In genomic region chr10:113960617-113961260, GRCh38 we compare ENCODE assay signal across 8 cellular contexts.
DNase-seq lines count a peak whose midpoint lies in the region; ATAC-seq and TF ChIP-seq lines count a peak whose summit lies in the region.

No MANE protein-coding gene starts in this region.

- peak overlapping the region; percentile 82 for H3K9ac ChIP-seq in KMS-11

- peaks cover 62% of the 10 kb centered on the region for H3K4me1 ChIP-seq in KMS-11 (ENCODE audit: low read depth, poor library complexity, severe bottlenecking)
- H3K4me1 ChIP-seq in muscle layer of duodenum (ENCODE audit: control insufficient read depth in 1 of 2, insufficient read depth in 2 of 2, low read length in 2 of 2): peaks cover 17 to 25% of the 10 kb centered on the region in 2 donors

- H3K36me3 ChIP-seq in KMS-11 (ENCODE audit: insufficient read depth) (no peaks in the 10 kb centered on the region), muscle layer of duodenum (ENCODE audit: control insufficient read depth in 1 of 2, insufficient read depth in 2 of 2, low read length in 2 of 2) (no peaks in the 10 kb centered on the region)

- H2AFZ ChIP-seq in KMS-11 (ENCODE audit: low read depth): peak overlapping the region; percentile 62

- H3K4me2 ChIP-seq in KMS-11: peak overlapping the region; percentile 100

- no peaks in the 10 kb centered on the region for H3K79me2 ChIP-seq in KMS-11 (ENCODE audit: insufficient read depth, low read depth)

- peaks cover 2% of the 10 kb centered on the region for H3K36me3 Mint-ChIP-seq in activated CD8-positive, alpha-beta T cell treated with anti-CD3 and anti-CD28 coated beads, Interleukin-2, amount 10 ng/mL, durations not matched to agents 7 days and 5 days (ENCODE audit: low read depth)

- no peaks in the 10 kb centered on the region for H3K9me3 Mint-ChIP-seq in activated CD8-positive, alpha-beta T cell treated with anti-CD3 and anti-CD28 coated beads, Interleukin-2, amount 10 ng/mL, durations not matched to agents 7 days and 5 days (ENCODE audit: insufficient read depth)

- peak overlapping the region; percentile 98 for H3K27ac ChIP-seq in KMS-11
- H3K27ac ChIP-seq in muscle layer of duodenum (ENCODE audit: low read length): peak overlapping the region; percentile 88

- no peak for TF ChIP-seq CTCF in KMS-11 (conservative IDR thresholded peaks at IDR 0.05; ENCODE audit: low read depth, low read length)

- H3K27ac Mint-ChIP-seq in activated CD8-positive, alpha-beta T cell treated with anti-CD3 and anti-CD28 coated beads, Interleukin-2, amount 10 ng/mL, durations not matched to agents 7 days and 5 days: peak overlapping the region; percentile 79

- H3K27me3 Mint-ChIP-seq in activated CD8-positive, alpha-beta T cell treated with anti-CD3 and anti-CD28 coated beads, Interleukin-2, amount 10 ng/mL, durations not matched to agents 7 days and 5 days (ENCODE audit: low read depth): peaks cover 22% of the 10 kb centered on the region

- POLR2A ChIA-PET in activated CD8-positive, alpha-beta T cell treated with anti-CD3 and anti-CD28 coated beads, Interleukin-2, amount 10 ng/mL, durations not matched to agents 7 days and 5 days (lab: Charles Lee): interaction anchor here (0.5 to 1.8 kb wide), 7 partner anchors 9 to 279 kb away, joined by 3 to 5 read pairs (median 3); partner anchors contain the start of genes ADRB1 and CCDC186

- DNase-seq in stimulated activated CD4-positive, alpha-beta T cell treated with anti-CD3 and anti-CD28 coated beads, Interleukin-2, amount 100 ng/mL, for 24 hours: peak; percentile 14 to 23
- DNase-seq in stimulated activated CD4-positive, alpha-beta T cell treated with anti-CD3 and anti-CD28 coated beads, Interleukin-4, amount 100 ng/mL, for 1 hour: no peak
- DNase-seq in activated CD8-positive, alpha-beta T cell treated with anti-CD3 and anti-CD28 coated beads, Interleukin-2, amount 10 ng/mL, durations not matched to agents 7 days and 5 days: peak; percentile 59
- DNase-seq in DMS 273 (lab: John Stamatoyannopoulos, UW; ENCODE audit: unreplicated experiment): no peak
- no peak for DNase-seq in cortex of kidney (lab: John Stamatoyannopoulos, UW)
- no peak for DNase-seq in NOMO-1 treated with DMSO at 0.1 percent for 48 hours (lab: John Stamatoyannopoulos, UW; ENCODE audit: unreplicated experiment)

- ATAC-seq in activated CD8-positive, alpha-beta T cell treated with anti-CD3 and anti-CD28 coated beads, Interleukin-2, amount 10 ng/mL, durations not matched to agents 7 days and 5 days: peak; percentile 17

- peak overlapping the region; percentile 13 for H3K4me3 Mint-ChIP-seq in activated CD8-positive, alpha-beta T cell treated with anti-CD3 and anti-CD28 coated beads, Interleukin-2, amount 10 ng/mL, durations not matched to agents 7 days and 5 days

- H3K9me3 ChIP-seq in muscle layer of duodenum (ENCODE audit: control insufficient read depth in 1 of 2, low read length in 2 of 2): no peaks in the 10 kb centered on the region

- H4K20me1 ChIP-seq in KMS-11 (ENCODE audit: insufficient read depth): no peaks in the 10 kb centered on the region

- no peak overlapping the region for H3K4me3 ChIP-seq in KMS-11 (IDR thresholded peaks at IDR 0.05; ENCODE audit: insufficient read depth, low read depth, low read length)
- peak overlapping the region in 1 of 2 donors; percentile 15 for H3K4me3 ChIP-seq in muscle layer of duodenum (ENCODE audit: low read depth in 1 of 2, low read length in 2 of 2)

- H3K27me3 ChIP-seq in KMS-11 (ENCODE audit: insufficient read depth, low read depth) (no peaks in the 10 kb centered on the region), muscle layer of duodenum (ENCODE audit: low read depth, low read length) (no peaks in the 10 kb centered on the region)

- H3K4me1 Mint-ChIP-seq in activated CD8-positive, alpha-beta T cell treated with anti-CD3 and anti-CD28 coated beads, Interleukin-2, amount 10 ng/mL, durations not matched to agents 7 days and 5 days (ENCODE audit: low read depth): peaks cover 50% of the 10 kb centered on the region

- CTCF ChIA-PET in activated CD8-positive, alpha-beta T cell treated with anti-CD3 and anti-CD28 coated beads, Interleukin-2, amount 10 ng/mL, durations not matched to agents 7 days and 5 days (lab: Charles Lee): interaction anchor here (1.2 to 1.8 kb wide), 2 partner anchors 13 to 22 kb away, joined by 3 to 6 read pairs; no protein-coding TSS in a partner anchor

Comparison
In these comparisons a context has a peak if more than half of its experiments do, and no peak if none do; other contexts are left out.
1. DNase-seq: peak in stimulated activated CD4-positive, alpha-beta T cell treated with anti-CD3 and anti-CD28 coated beads, Interleukin-2, amount 100 ng/mL, for 24 hours (2 of 2) and activated CD8-positive, alpha-beta T cell treated with anti-CD3 and anti-CD28 coated beads, Interleukin-2, amount 10 ng/mL, durations not matched to agents 7 days and 5 days (single experiment); none in stimulated activated CD4-positive, alpha-beta T cell treated with anti-CD3 and anti-CD28 coated beads, Interleukin-4, amount 100 ng/mL, for 1 hour (single experiment), DMS 273 (single experiment), cortex of kidney (single experiment) and NOMO-1 treated with DMSO at 0.1 percent for 48 hours (single experiment).